In genomic region chr2:99403084-99403483, GRCh38 we compare ENCODE assay signal across 14 cellular contexts.
A peak's percentile ranks its signal among the peaks of the same experiment; 100 is the strongest.
DNase-seq lines count a peak whose midpoint lies in the region; ATAC-seq and TF ChIP-seq lines count a peak whose summit lies in the region.
"Had no signal": no experiment of that assay in that cellular context is flagged by ENCODE, and none has a peak within 500 bp of the region (broad histone marks: within the 10 kb centered on the region; RNA-seq: fewer than 3 reads in every experiment).

No MANE protein-coding gene starts in this region.

- H2AFZ ChIP-seq in mammary epithelial cell (ENCODE audit: low read depth, low read length) (no peak overlapping the region), PC-3 (ENCODE audit: low read length) (no peak overlapping the region), osteoblast (ENCODE audit: low read length) (no peak overlapping the region), SK-N-SH (ENCODE audit: low read depth) (no peak overlapping the region)

- H3F3A ChIP-seq in PC-3 (ENCODE audit: low read length, unreplicated experiment) (no peaks in the 10 kb centered on the region), SK-N-SH (replicated peaks; ENCODE audit: insufficient read depth) (peaks cover 40% of the 10 kb centered on the region)

- TF ChIP-seq EP300 in SK-N-SH (IDR thresholded peaks at IDR 0.05; ENCODE audit: borderline replicate concordance in 1 of 2, low read depth in 1 of 2, low read length in 1 of 2), result no peak

- in situ Hi-C loops in mammary epithelial cell (cut with MboI; ENCODE audit: low sequenced_read_pairs in 2 of 2), result no loop called here

- H3K4me1 ChIP-seq in mammary epithelial cell (ENCODE audit: insufficient read depth, low read length) (no peaks in the 10 kb centered on the region), PC-3 (ENCODE audit: insufficient read depth, low read length) (peaks cover 29% of the 10 kb centered on the region), osteoblast (ENCODE audit: insufficient read depth, low read length) (peaks cover 8% of the 10 kb centered on the region), SK-N-SH (ENCODE audit: control insufficient read depth in 1 of 2, insufficient read depth in 2 of 2, low read depth in 1 of 2, low read length in 1 of 2) (peaks cover 0 to 27% of the 10 kb centered on the region in 2 experiments; a peak in 2 of 4 replicates)
- H3K4me1 ChIP-seq: prostate gland, uterus had no signal

- H3K9me3 ChIP-seq in mammary epithelial cell (replicated peaks; ENCODE audit: insufficient read depth, low read length), result no peaks in the 10 kb centered on the region
- no peaks in the 10 kb centered on the region for H3K9me3 ChIP-seq in PC-3 (ENCODE audit: low read length)
- H3K9me3 ChIP-seq in osteoblast (ENCODE audit: low read depth, low read length), result no peaks in the 10 kb centered on the region
- no peaks in the 10 kb centered on the region for H3K9me3 ChIP-seq in SK-N-SH
- H3K9me3 ChIP-seq: prostate gland, uterus had no signal

- H3K9ac ChIP-seq in mammary epithelial cell (ENCODE audit: insufficient read depth, low read length), result no peak overlapping the region
- no peak overlapping the region for H3K9ac ChIP-seq in PC-3 (ENCODE audit: low read length)
- H3K9ac ChIP-seq in SK-N-SH, result no peak overlapping the region

- peaks cover 4% of the 10 kb centered on the region for H3K4me1 Mint-ChIP-seq in MCF 10A (ENCODE audit: insufficient read depth, unreplicated experiment)

- H4K20me1 ChIP-seq in mammary epithelial cell (ENCODE audit: insufficient read depth, low read length) (no peaks in the 10 kb centered on the region), PC-3 (ENCODE audit: low read length) (no peaks in the 10 kb centered on the region), osteoblast (ENCODE audit: insufficient read depth, low read length) (no peaks in the 10 kb centered on the region), SK-N-SH (ENCODE audit: insufficient read depth) (no peaks in the 10 kb centered on the region)

- no peak overlapping the region for H3K27ac ChIP-seq in mammary epithelial cell (ENCODE audit: insufficient read depth, low read depth, low read length)
- peak overlapping the region; percentile 53; the same call in 1 of the 2 replicates for H3K27ac ChIP-seq in PC-3 (ENCODE audit: low read length)
- peak overlapping the region; percentile 68 for H3K27ac ChIP-seq in epithelial cell of prostate
- no peak overlapping the region for H3K27ac ChIP-seq in osteoblast (ENCODE audit: low read depth, low read length)
- no peak overlapping the region; a peak in 1 of 4 replicates for H3K27ac ChIP-seq in SK-N-SH (ENCODE audit: low read depth in 2 of 2, low read length in 1 of 2)
- H3K27ac ChIP-seq: coronary artery, uterus had no signal

- CTCF ChIA-PET in MCF 10A (lab: Yijun Ruan, JAX) (interaction anchor here (0.6 to 1.5 kb wide), 2 partner anchors 9 to 38 kb away, joined by 3 to 4 read pairs; no protein-coding TSS in a partner anchor), mammary epithelial cell (lab: Charles Lee; ENCODE audit: low non-redundant PET) (no interaction called here), PC-3 (lab: Charles Lee) (no interaction called here), SK-N-SH (lab: Yijun Ruan, JAX) (interaction anchor here (1.1 to 1.6 kb wide), 3 partner anchors 17 to 66 kb away, joined by 3 to 5 read pairs (median 3); partner anchors contain the start of gene EIF5B)

- peak overlapping the region; percentile 67 for H3K27ac Mint-ChIP-seq in MCF 10A (ENCODE audit: low read depth, unreplicated experiment)
- H3K27ac Mint-ChIP-seq: T-helper 2 cell treated with Interferon-gamma antibody and Interleukin-4, amounts not matched to agents 5 μg/mL and 100 μg/mL, for 36 hours had no signal

- H3K36me3 ChIP-seq in mammary epithelial cell (ENCODE audit: insufficient read depth, low read length) (peaks cover 56% of the 10 kb centered on the region), PC-3 (ENCODE audit: low read depth, low read length) (peaks cover 68% of the 10 kb centered on the region), osteoblast (ENCODE audit: insufficient read depth, low read length) (peaks cover 80% of the 10 kb centered on the region), SK-N-SH (replicated peaks in 1 of 2; ENCODE audit: control insufficient read depth in 1 of 2, insufficient read depth in 2 of 2, low read length in 1 of 2) (peaks cover 79 to 93% of the 10 kb centered on the region in 2 experiments)
- H3K36me3 ChIP-seq: uterus had no signal

- TF ChIP-seq CTCF in MCF 10A (IDR thresholded peaks at IDR 0.05; ENCODE audit: unreplicated experiment) (no peak), mammary epithelial cell (conservative IDR thresholded peaks at IDR 0.05 in 1 of 2, IDR thresholded peaks at IDR 0.05 in 1 of 2; ENCODE audit: extremely low read depth in 1 of 2, insufficient read depth in 1 of 2, low read depth in 1 of 2, low read length in 2 of 2) (no peak), PC-3 (conservative IDR thresholded peaks at IDR 0.05; ENCODE audit: low read depth, low read length) (no peak), osteoblast (IDR thresholded peaks at IDR 0.05; ENCODE audit: extremely low read depth, low read depth, low read length) (no peak), SK-N-SH (IDR thresholded peaks at IDR 0.05) (no peak)

- POLR2A ChIA-PET in MCF 10A (lab: Yijun Ruan, JAX), result interaction anchor here (0.8 to 1.4 kb wide), 2 partner anchors 31 to 71 kb away, joined by 3 read pairs; no protein-coding TSS in a partner anchor
- POLR2A ChIA-PET in PC-3 (lab: Charles Lee; ENCODE audit: unreplicated experiment), result no interaction called here
- POLR2A ChIA-PET in SK-N-SH (lab: Yijun Ruan, JAX), result no interaction called here

- H3K4me3 ChIP-seq in mammary epithelial cell (replicated peaks in 1 of 3; ENCODE audit: insufficient read depth in 1 of 3, low read depth in 2 of 3, low read length in 3 of 3) (no peak overlapping the region), PC-3 (ENCODE audit: low read length) (no peak overlapping the region), osteoblast (ENCODE audit: insufficient read depth, low read length) (no peak overlapping the region), SK-N-SH (ENCODE audit: low read depth in 2 of 2, low read length in 1 of 2) (no peak overlapping the region)
- H3K4me3 ChIP-seq: coronary artery, prostate gland, uterus had no signal

- DNase-seq in MCF 10A (ENCODE audit: unreplicated experiment), result no peak
- DNase-seq in mammary epithelial cell, result no peak
- DNase-seq in PC-3, result peak; percentile 74
- no peak for DNase-seq in epithelial cell of prostate (ENCODE audit: low read depth, low spot score)
- peak; percentile 47 for DNase-seq in osteoblast (ENCODE audit: insufficient read length, low spot score, missing footprints)
- DNase-seq in SK-N-SH, result no peak
- no peak for DNase-seq in stimulated activated CD4-positive, alpha-beta T cell treated with anti-CD3 and anti-CD28 coated beads, Interleukin-2, amount 100 ng/mL, for 48 hours
- DNase-seq: DMS153, RPMI8226, uterus had no signal

- H3K79me2 ChIP-seq in mammary epithelial cell (ENCODE audit: insufficient read depth, low read length) (no peaks in the 10 kb centered on the region), PC-3 (ENCODE audit: low read length) (no peaks in the 10 kb centered on the region), osteoblast (ENCODE audit: insufficient read depth, low read length) (no peaks in the 10 kb centered on the region), SK-N-SH (ENCODE audit: insufficient read depth) (no peaks in the 10 kb centered on the region)

- no peak overlapping the region for H3K4me2 ChIP-seq in mammary epithelial cell (ENCODE audit: insufficient read depth, low read depth, low read length)
- no peak overlapping the region for H3K4me2 ChIP-seq in PC-3 (ENCODE audit: low read length)
- no peak overlapping the region for H3K4me2 ChIP-seq in osteoblast (ENCODE audit: insufficient read depth, low read length)
- H3K4me2 ChIP-seq in SK-N-SH, result no peak overlapping the region

- peaks cover 96% of the 10 kb centered on the region for H3K36me3 Mint-ChIP-seq in MCF 10A (ENCODE audit: insufficient read depth, unreplicated experiment)

- TF ChIP-seq RAD21 in SK-N-SH (IDR thresholded peaks at IDR 0.05; ENCODE audit: low read length), result no peak

- H3K9me3 Mint-ChIP-seq in MCF 10A (ENCODE audit: unreplicated experiment), result no peaks in the 10 kb centered on the region
- H3K9me3 Mint-ChIP-seq: T-helper 2 cell treated with Interferon-gamma antibody and Interleukin-4, amounts not matched to agents 5 μg/mL and 100 μg/mL, for 36 hours had no signal

- BruUV-seq in MCF 10A (replicated peaks; lab: Mats Ljungman, UMichigan) (no TSS peak), mammary epithelial cell (replicated peaks; lab: Mats Ljungman, UMichigan) (no TSS peak), PC-3 (replicated peaks; lab: Mats Ljungman, UMichigan) (no TSS peak)

- no peak overlapping the region for H3K4me3 Mint-ChIP-seq in MCF 10A (ENCODE audit: unreplicated experiment)
- H3K4me3 Mint-ChIP-seq: T-helper 2 cell treated with Interferon-gamma antibody and Interleukin-4, amounts not matched to agents 5 μg/mL and 100 μg/mL, for 36 hours had no signal

- peak; percentile 81 for ATAC-seq in PC-3
- no peak for ATAC-seq in HG03354 (IDR thresholded peaks at IDR 0.05; ENCODE audit: poor library complexity, severe bottlenecking, unreplicated experiment)

- no peaks in the 10 kb centered on the region for H3K9me2 ChIP-seq in PC-3 (replicated peaks; ENCODE audit: low read length)
- H3K9me2 ChIP-seq in SK-N-SH, result no peaks in the 10 kb centered on the region

- H3K27me3 ChIP-seq in mammary epithelial cell (ENCODE audit: insufficient read depth, low read length) (no peaks in the 10 kb centered on the region), PC-3 (ENCODE audit: low read length) (no peaks in the 10 kb centered on the region), osteoblast (ENCODE audit: insufficient read depth, low read length) (no peaks in the 10 kb centered on the region), SK-N-SH (ENCODE audit: insufficient read depth) (no peaks in the 10 kb centered on the region)
- H3K27me3 ChIP-seq: uterus had no signal

- no peaks in the 10 kb centered on the region for H3K27me3 Mint-ChIP-seq in MCF 10A (ENCODE audit: insufficient read depth, unreplicated experiment)

- dilution Hi-C loops in mammary epithelial cell (cut with HindIII; ENCODE audit: low sequenced_read_pairs), result no loop called here

- intact Hi-C loops in MCF 10A (cut with micrococcal nuclease) (no loop called here), mammary epithelial cell (cut with micrococcal nuclease) (loop anchor here (2.0 kb wide), 1 partner anchor 88 kb away; the partner anchor contains the start of gene REV1), PC-3 (cut with micrococcal nuclease) (no loop called here)

TF ChIP-seq in SK-N-SH, 30 proteins besides CTCF, POLR2A, EP300 and RAD21 (continues in another document):
- TF ChIP-seq TCF12 (IDR thresholded peaks at IDR 0.05) (no peak), TEAD4 (IDR thresholded peaks at IDR 0.05; ENCODE audit: borderline replicate concordance, insufficient read depth) (no peak), FOXJ3 (CRISPR knock-in tag; IDR thresholded peaks at IDR 0.05) (no peak), EZH2phosphoT487 (IDR thresholded peaks at IDR 0.05; ENCODE audit: borderline replicate concordance, low read depth) (no peak), POLR2AphosphoS5 (IDR thresholded peaks at IDR 0.05; ENCODE audit: low read depth, low read length) (no peak), YY1 (IDR thresholded peaks at IDR 0.05; ENCODE audit: low read depth) (no peak)

Comparison
In these comparisons a context has a peak if more than half of its experiments do, and no peak if none do; other contexts are left out.
1. CTCF ChIA-PET loops: an anchor here in MCF 10A (0.6 to 1.5 kb wide) and SK-N-SH (1.1 to 1.6 kb wide); none called in mammary epithelial cell and PC-3.
2. DNase-seq: peak in PC-3 (single experiment) and osteoblast (single experiment); none in MCF 10A (single experiment), mammary epithelial cell (single experiment), epithelial cell of prostate (single experiment), SK-N-SH (single experiment) and stimulated activated CD4-positive, alpha-beta T cell treated with anti-CD3 and anti-CD28 coated beads, Interleukin-2, amount 100 ng/mL, for 48 hours (0 of 2).
3. H3K27ac ChIP-seq: peak in PC-3 (single experiment) and epithelial cell of prostate (single experiment); none in mammary epithelial cell (single experiment), osteoblast (single experiment) and SK-N-SH (0 of 2).